In the genomic region with DNA sequence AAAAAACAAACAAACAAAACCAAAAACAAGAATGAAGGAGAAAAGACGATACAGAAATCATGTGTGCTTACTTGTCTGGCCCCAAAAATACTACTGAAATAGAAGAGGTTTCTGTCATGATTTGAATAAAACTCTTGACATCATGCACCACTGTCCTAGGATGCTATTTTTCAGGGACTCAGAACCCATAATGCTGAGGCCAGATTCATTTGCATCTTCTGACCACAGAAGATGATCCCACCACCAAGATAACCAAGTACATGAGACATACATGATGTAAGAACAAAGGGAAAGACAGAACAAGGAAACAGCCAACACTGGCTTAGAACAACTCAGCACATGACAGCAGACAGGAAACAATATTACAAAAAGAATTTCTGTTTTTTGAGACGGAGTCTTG, we compare ENCODE assay signal across 12 cellular contexts. TPM values are rescaled to one million over a fixed set of nuclear protein-coding genes. Genes with fewer than 3 reads are reported as not detected.
DNase-seq lines count a peak whose midpoint lies in the region; ATAC-seq, FAIRE-seq and TF ChIP-seq lines count a peak whose summit lies in the region.
"Had no signal": no experiment of that assay in that cellular context is flagged by ENCODE, and none has a peak within 500 bp of the region (broad histone marks: within the 10 kb centered on the region; RNA-seq: fewer than 3 reads in every experiment).

No MANE protein-coding gene starts in this region.

- H3K9me3 Mint-ChIP-seq in activated CD4-positive, alpha-beta T cell treated with anti-CD3 and anti-CD28 coated beads for 36 hours (ENCODE audit: low read depth), result no peaks in the 10 kb centered on the region
- no peaks in the 10 kb centered on the region for H3K9me3 Mint-ChIP-seq in activated naive CD8-positive, alpha-beta T cell treated with anti-CD3 and anti-CD28 coated beads, Interleukin-2, amount 10 ng/mL, durations not matched to agents 7 days and 5 days
- H3K9me3 Mint-ChIP-seq in chondrocyte (ENCODE audit: low read depth), result no peaks in the 10 kb centered on the region

- CTCF ChIA-PET in activated CD4-positive, alpha-beta T cell treated with anti-CD3 and anti-CD28 coated beads for 36 hours (lab: Charles Lee), result no interaction called here
- CTCF ChIA-PET in A673 (lab: Charles Lee), result no interaction called here

- H3K36me3 ChIP-seq in A673 (ENCODE audit: insufficient read depth, low read length, poor library complexity, severe bottlenecking), result peaks cover 14% of the 10 kb centered on the region

- H3K36me3 Mint-ChIP-seq in activated CD4-positive, alpha-beta T cell treated with anti-CD3 and anti-CD28 coated beads for 36 hours (ENCODE audit: low read depth), result peaks cover 45% of the 10 kb centered on the region
- peaks cover 33% of the 10 kb centered on the region for H3K36me3 Mint-ChIP-seq in activated naive CD8-positive, alpha-beta T cell treated with anti-CD3 and anti-CD28 coated beads, Interleukin-2, amount 10 ng/mL, durations not matched to agents 7 days and 5 days
- H3K36me3 Mint-ChIP-seq in chondrocyte (ENCODE audit: low read depth), result peaks cover 13% of the 10 kb centered on the region

- FAIRE-seq in urothelium cell line (lab: Jason Lieb, UNC), result no peak
- FAIRE-seq: kidney had no signal

- POLR2A ChIA-PET in activated CD4-positive, alpha-beta T cell treated with anti-CD3 and anti-CD28 coated beads for 36 hours (lab: Charles Lee), result no interaction called here
- POLR2A ChIA-PET in activated naive CD8-positive, alpha-beta T cell treated with anti-CD3 and anti-CD28 coated beads, Interleukin-2, amount 10 ng/mL, durations not matched to agents 7 days and 5 days (lab: Charles Lee), result no interaction called here
- POLR2A ChIA-PET in A673 (lab: Charles Lee; ENCODE audit: low non-redundant PET), result no interaction called here

- H3K27me3 Mint-ChIP-seq in activated CD4-positive, alpha-beta T cell treated with anti-CD3 and anti-CD28 coated beads for 36 hours, result no peaks in the 10 kb centered on the region
- H3K27me3 Mint-ChIP-seq in activated naive CD8-positive, alpha-beta T cell treated with anti-CD3 and anti-CD28 coated beads, Interleukin-2, amount 10 ng/mL, durations not matched to agents 7 days and 5 days, result no peaks in the 10 kb centered on the region
- H3K27me3 Mint-ChIP-seq in chondrocyte (ENCODE audit: low read depth), result no peaks in the 10 kb centered on the region

- DNase-seq in activated CD4-positive, alpha-beta T cell treated with anti-CD3 and anti-CD28 coated beads for 36 hours, result no peak
- DNase-seq in activated CD4-positive, alpha-beta T cell treated with anti-CD3 and anti-CD28 coated beads, Interleukin-2, amount 50 U/mL, for 1 hour, result no peak
- DNase-seq in activated naive CD8-positive, alpha-beta T cell treated with anti-CD3 and anti-CD28 coated beads, Interleukin-2, amount 10 ng/mL, durations not matched to agents 7 days and 5 days, result no peak
- no peak for DNase-seq in stimulated activated naive CD8-positive, alpha-beta T cell treated with anti-CD3 and anti-CD28 coated beads, Interleukin-15, Interleukin-2, amounts not matched to agents 100 U/mL and 50 U/mL, for 24 hours
- DNase-seq in urothelium cell line (ENCODE audit: low spot score), result no peak
- no peak for DNase-seq in A673 (ENCODE audit: low spot score)
- no peak for DNase-seq in chondrocyte (ENCODE audit: low spot score)
- DNase-seq: GDM1, kidney, NCI-H2171, posterior cingulate gyrus had no signal

- no peak overlapping the region for H3K4me3 ChIP-seq in A673 (ENCODE audit: low read depth, low read length, poor library complexity, severe bottlenecking)

- intact Hi-C loops in activated CD4-positive, alpha-beta T cell treated with anti-CD3 and anti-CD28 coated beads for 36 hours (cut with DNase I, micrococcal nuclease), result loop anchor here (5.0 to 10.0 kb wide), 2 partner anchors 65 to 1497 kb away; partner anchors contain the start of genes ZNF776 (in 1 of the 2) and ZSCAN5A (in 1 of the 2)
- intact Hi-C loops in A673 (cut with micrococcal nuclease; ENCODE audit: unreplicated experiment), result no loop called here

- H3K27ac Mint-ChIP-seq in activated CD4-positive, alpha-beta T cell treated with anti-CD3 and anti-CD28 coated beads for 36 hours, result peak overlapping the region; percentile 68
- peak overlapping the region; percentile 77 for H3K27ac Mint-ChIP-seq in activated naive CD8-positive, alpha-beta T cell treated with anti-CD3 and anti-CD28 coated beads, Interleukin-2, amount 10 ng/mL, durations not matched to agents 7 days and 5 days
- H3K27ac Mint-ChIP-seq in chondrocyte (ENCODE audit: unreplicated experiment), result no peak overlapping the region

- H3K9me3 ChIP-seq in A673 (ENCODE audit: low read depth, low read length, poor library complexity, severe bottlenecking), result no peaks in the 10 kb centered on the region

- peak; percentile 7 for ATAC-seq in activated CD4-positive, alpha-beta T cell treated with anti-CD3 and anti-CD28 coated beads for 36 hours
- ATAC-seq in HG03354 (IDR thresholded peaks at IDR 0.05; ENCODE audit: poor library complexity, severe bottlenecking, unreplicated experiment), result peak; percentile 28
- peak; percentile 14 for ATAC-seq in activated naive CD8-positive, alpha-beta T cell treated with anti-CD3 and anti-CD28 coated beads, Interleukin-2, amount 10 ng/mL, durations not matched to agents 7 days and 5 days (ENCODE audit: low read depth)
- ATAC-seq in stimulated activated naive CD8-positive, alpha-beta T cell treated with anti-CD3 and anti-CD28 coated beads, Interleukin-15, Interleukin-2, amounts not matched to agents 100 U/mL and 50 U/mL, for 24 hours, result peak; percentile 25

- BruUV-seq in A673 (replicated peaks; lab: Mats Ljungman, UMichigan), result no TSS peak

- H3K4me3 Mint-ChIP-seq in activated CD4-positive, alpha-beta T cell treated with anti-CD3 and anti-CD28 coated beads for 36 hours, result no peak overlapping the region
- peak overlapping the region; percentile 55 for H3K4me3 Mint-ChIP-seq in activated naive CD8-positive, alpha-beta T cell treated with anti-CD3 and anti-CD28 coated beads, Interleukin-2, amount 10 ng/mL, durations not matched to agents 7 days and 5 days
- no peak overlapping the region for H3K4me3 Mint-ChIP-seq in chondrocyte (ENCODE audit: unreplicated experiment)

- TF ChIP-seq CTCF in A673 (conservative IDR thresholded peaks at IDR 0.05; ENCODE audit: low read depth, low read length), result no peak
- TF ChIP-seq CTCF in chondrocyte (IDR thresholded peaks at IDR 0.05), result no peak

- peaks cover 41% of the 10 kb centered on the region for H3K4me1 Mint-ChIP-seq in activated CD4-positive, alpha-beta T cell treated with anti-CD3 and anti-CD28 coated beads for 36 hours
- peaks cover 29% of the 10 kb centered on the region for H3K4me1 Mint-ChIP-seq in activated naive CD8-positive, alpha-beta T cell treated with anti-CD3 and anti-CD28 coated beads, Interleukin-2, amount 10 ng/mL, durations not matched to agents 7 days and 5 days
- peaks cover 36% of the 10 kb centered on the region for H3K4me1 Mint-ChIP-seq in chondrocyte (ENCODE audit: low read depth)

- no peaks in the 10 kb centered on the region for H3K27me3 ChIP-seq in A673 (replicated peaks; ENCODE audit: insufficient read depth, low read depth, low read length, poor library complexity)

- no peak overlapping the region for H3K27ac ChIP-seq in A673 (ENCODE audit: low read depth, low read length, poor library complexity, severe bottlenecking)

- H3K4me1 ChIP-seq in A673 (ENCODE audit: insufficient read depth, low read length, poor library complexity, severe bottlenecking), result no peaks in the 10 kb centered on the region

RNA-seq across cellular contexts. Expression of gene ZNF552, which starts 2.5 kb away (rescaled TPM):
- 1 to 10 TPM; 5.9 to 6.1 TPM for total RNA-seq in activated CD4-positive, alpha-beta T cell treated with anti-CD3 and anti-CD28 coated beads for 36 hours
- 10 to 100 TPM; 10.8 to 13.6 TPM for total RNA-seq in activated naive CD8-positive, alpha-beta T cell treated with anti-CD3 and anti-CD28 coated beads, Interleukin-2, amount 10 ng/mL, durations not matched to agents 7 days and 5 days
- total RNA-seq in A673 (2021) (5.4 and 10.6 TPM in 2 replicates), chondrocyte (3.6 to 5.5 TPM (median 3.7 TPM) in 3 replicates)

RNA-seq across cellular contexts. Expression of gene ZNF587B, which starts 17.9 kb away (rescaled TPM):
- total RNA-seq in activated CD4-positive, alpha-beta T cell treated with anti-CD3 and anti-CD28 coated beads for 36 hours, result 10 to 100 TPM; 16.8 to 18.2 TPM
- total RNA-seq in activated naive CD8-positive, alpha-beta T cell treated with anti-CD3 and anti-CD28 coated beads, Interleukin-2, amount 10 ng/mL, durations not matched to agents 7 days and 5 days, result 10 to 100 TPM; 19.1 to 21.0 TPM
- total RNA-seq in A673 (2021) (17.3 and 20.0 TPM in 2 replicates), chondrocyte (6.9 to 14.5 TPM (median 8.0 TPM) in 3 replicates)

RNA-seq across cellular contexts. Expression of gene ZNF587, which starts 37.5 kb away (rescaled TPM):
- 10 to 100 TPM; 20.1 to 22.9 TPM for total RNA-seq in activated CD4-positive, alpha-beta T cell treated with anti-CD3 and anti-CD28 coated beads for 36 hours
- total RNA-seq in activated naive CD8-positive, alpha-beta T cell treated with anti-CD3 and anti-CD28 coated beads, Interleukin-2, amount 10 ng/mL, durations not matched to agents 7 days and 5 days, result 10 to 100 TPM; 46.6 to 52.7 TPM
- 40.5 and 43.2 TPM in 2 replicates for total RNA-seq in A673 (2021)
- 27.1 to 39.9 TPM (median 30.8 TPM) in 3 replicates for total RNA-seq in chondrocyte

RNA-seq across cellular contexts. Expression of gene ZNF586, which starts 42.7 kb away (rescaled TPM):
- 10 to 100 TPM; 20.3 to 20.5 TPM for total RNA-seq in activated CD4-positive, alpha-beta T cell treated with anti-CD3 and anti-CD28 coated beads for 36 hours
- total RNA-seq in activated naive CD8-positive, alpha-beta T cell treated with anti-CD3 and anti-CD28 coated beads, Interleukin-2, amount 10 ng/mL, durations not matched to agents 7 days and 5 days, result 10 to 100 TPM; 29.0 to 29.2 TPM
- 18.2 and 19.5 TPM in 2 replicates for total RNA-seq in A673 (2021)
- total RNA-seq in chondrocyte, result 9.8 to 14.7 TPM (median 10.7 TPM) in 3 replicates
